ENCODE assay signal across 10 cellular contexts in the genomic region with DNA sequence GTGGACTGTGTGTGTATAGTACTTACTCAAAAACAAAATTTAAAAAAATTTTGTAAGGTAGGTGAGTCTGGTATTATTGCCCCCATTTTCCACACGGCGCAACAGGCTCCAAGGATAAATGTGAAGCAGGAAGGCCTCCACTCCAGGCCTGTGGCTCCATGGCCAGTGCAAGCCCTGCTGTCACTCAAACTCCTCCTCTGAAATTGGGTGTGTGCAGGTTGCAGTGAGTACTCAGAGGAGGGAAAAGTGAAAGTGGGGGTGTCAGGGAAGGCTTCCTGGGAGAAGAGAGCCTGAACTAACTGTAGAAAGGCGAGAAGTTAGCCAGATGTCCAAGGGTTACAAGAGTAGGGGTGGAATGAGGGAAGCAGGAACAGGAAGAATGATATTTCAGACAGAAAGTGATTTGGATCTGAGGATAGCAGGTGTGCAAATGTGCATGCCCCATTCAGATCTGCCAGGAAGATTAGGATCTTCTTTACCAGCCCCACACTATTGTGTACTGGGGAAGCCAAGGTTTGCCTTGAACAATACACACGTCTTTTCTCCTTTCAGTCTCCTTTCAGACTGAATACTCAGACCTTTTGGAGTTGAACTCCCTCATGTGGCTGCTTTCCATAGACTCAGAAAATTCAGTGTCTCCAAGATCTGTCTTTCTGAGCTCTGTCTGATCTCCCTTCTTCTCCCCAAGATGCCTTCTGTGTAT. TPM values are rescaled to one million over a fixed set of nuclear protein-coding genes. Genes with fewer than 3 reads are reported as not detected.
DNase-seq lines count a peak whose midpoint lies in the region; ATAC-seq and TF ChIP-seq lines count a peak whose summit lies in the region.
"Had no signal": no experiment of that assay in that cellular context is flagged by ENCODE, and none has a peak within 500 bp of the region (broad histone marks: within the 10 kb centered on the region; RNA-seq: fewer than 3 reads in every experiment).

No MANE protein-coding gene starts in this region.

- intact Hi-C loops in left lung (cut with DNase I) = no loop called here

- H3K9me3 ChIP-seq in AG04450 (ENCODE audit: control insufficient read depth, insufficient read depth, low read length) = no peaks in the 10 kb centered on the region
- no peaks in the 10 kb centered on the region for H3K9me3 ChIP-seq in left lung

- H3K4me1 ChIP-seq in left lung = no peaks in the 10 kb centered on the region

- TF ChIP-seq CTCF in AG04450 (IDR thresholded peaks at IDR 0.05; ENCODE audit: low read depth, low read length) (peak; percentile 55), left lung (IDR thresholded peaks at IDR 0.05) (no peak)

- ATAC-seq in left lung = peak; percentile 61
- no peak for ATAC-seq in GM21447 (IDR thresholded peaks at IDR 0.05; ENCODE audit: unreplicated experiment)

- H3K4me3 ChIP-seq in AG04450 (ENCODE audit: low read depth, low read length) (no peak overlapping the region), left lung (no peak overlapping the region)

- CTCF ChIA-PET in AG04450 (lab: Charles Lee) = interaction anchor here (0.6 to 8.1 kb wide), 11 partner anchors 10 to 103 kb away, joined by 3 to 145 read pairs (median 4); no protein-coding TSS in a partner anchor

- no peaks in the 10 kb centered on the region for H3K36me3 ChIP-seq in left lung

- POLR2A ChIA-PET in AG04450 (lab: Yijun Ruan, JAX) = interaction anchor here (1.0 kb wide), 1 partner anchor 186 kb away, joined by 4 read pairs; a partner anchor contains a TSS

- H3K27me3 ChIP-seq in AG04450 (ENCODE audit: control insufficient read depth, insufficient read depth, low read length) = no peaks in the 10 kb centered on the region
- H3K27me3 ChIP-seq in left lung = no peaks in the 10 kb centered on the region

- H3K27ac ChIP-seq in AG04450 (ENCODE audit: low read depth, low read length) (no peak overlapping the region), left lung (no peak overlapping the region)

- DNase-seq in AG04450 (ENCODE audit: low read depth, low spot score) = no peak
- peak; percentile 44 for DNase-seq in HCEC 1CT
- peak; percentile 63 for DNase-seq in astrocyte of the hippocampus (ENCODE audit: low read depth, low spot score)
- DNase-seq in left lung = no peak
- no peak for DNase-seq in T-helper 1 cell
- no peak for DNase-seq in activated CD4-positive, alpha-beta T cell treated with anti-CD3 and anti-CD28 coated beads for 1 hour
- no peak for DNase-seq in NCI-H1048 (lab: John Stamatoyannopoulos, UW)
- DNase-seq: NCI-H1092, nephron progenitor cell had no signal

RNA-seq across cellular contexts. Expression of a gene that starts 48.7 kb away (rescaled TPM):
- polyA plus RNA-seq in AG04450 (2011; rRNA removed) = 67.6 and 74.5 TPM in 2 replicates
- polyA minus RNA-seq in AG04450 (2011; rRNA and poly(A)+ RNA removed) = 61.1 and 70.2 TPM in 2 replicates
- 10 to 100 TPM; 44.1 to 44.7 TPM for total RNA-seq in left lung

Comparison
In these comparisons a context has a peak if more than half of its experiments do, and no peak if none do; other contexts are left out.
1. DNase-seq: peak in HCEC 1CT (single experiment) and astrocyte of the hippocampus (single experiment); none in AG04450 (single experiment), left lung (0 of 2), T-helper 1 cell (0 of 5), activated CD4-positive, alpha-beta T cell treated with anti-CD3 and anti-CD28 coated beads for 1 hour (single experiment) and NCI-H1048 (single experiment).